1 cellular context compared by ENCODE assay signal in genomic region chr10:86613905-86614304, GRCh38.
TF ChIP-seq lines count a peak whose summit lies in the region.

No MANE protein-coding gene starts in this region.

TF ChIP-seq in IMR-90, 13 proteins besides CTCF, POLR2A, EP300 and RAD21:
- TF ChIP-seq BHLHE40 (IDR thresholded peaks at IDR 0.05; ENCODE audit: low read depth, low read length), result no peak
- TF ChIP-seq MAFK (IDR thresholded peaks at IDR 0.05; ENCODE audit: low read depth, low read length), result no peak
- no peak for TF ChIP-seq RFX5 (IDR thresholded peaks at IDR 0.05; ENCODE audit: low read depth, low read length)
- 0 out of 2 replicates have a peak, but pooled peaks have one; percentile 21 for TF ChIP-seq CEBPB (IDR thresholded peaks at IDR 0.05; ENCODE audit: low read depth, low read length)
- no peak for TF ChIP-seq SMC3 (IDR thresholded peaks at IDR 0.05; ENCODE audit: low read depth, low read length)
